Comparison of ENCODE assay signal across 21 cellular contexts in genomic region chr16:48546774-48547173, GRCh38.
DNase-seq lines count a peak whose midpoint lies in the region; ATAC-seq, FAIRE-seq and TF ChIP-seq lines count a peak whose summit lies in the region.
"Had no signal": no experiment of that assay in that cellular context is flagged by ENCODE, and none has a peak within 500 bp of the region (broad histone marks: within the 10 kb centered on the region; RNA-seq: fewer than 3 reads in every experiment).

No MANE protein-coding gene starts in this region.

- peaks cover 5 to 44% of the 10 kb centered on the region in 2 donors for H3K36me3 ChIP-seq in ascending aorta

- peaks cover 36% of the 10 kb centered on the region for H3K36me3 Mint-ChIP-seq in Calu3 (ENCODE audit: insufficient read depth, unreplicated experiment)

- no peak for FAIRE-seq in D721Med (lab: Jason Lieb, UNC)

- H3K4me1 ChIP-seq in ascending aorta = no peaks in the 10 kb centered on the region
- H3K4me1 ChIP-seq: foreskin keratinocyte, upper lobe of right lung had no signal

- H3K4me3 Mint-ChIP-seq in Calu3 (ENCODE audit: low read depth, unreplicated experiment) = no peak overlapping the region
- H3K4me3 Mint-ChIP-seq: activated T-cell treated with anti-CD3 and anti-CD28 coated beads, Interleukin-2, amount 50 U/mL, for 4 hours; CD4-positive, alpha-beta memory T cell; IgD-negative memory B cell; neural crest cell had no signal

- DNase-seq in Calu3 = peak; percentile 49
- DNase-seq in HuH-7 (ENCODE audit: low spot score) = peak; percentile 40
- peak; percentile 64 for DNase-seq in NCI-H748 (lab: John Stamatoyannopoulos, UW; ENCODE audit: unreplicated experiment)
- DNase-seq in left colon = peak; percentile 60 to 65
- no peak for DNase-seq in NK-92 treated with Interleukin-12 subunit alpha and Interleukin-12 subunit beta, amount 100 ng/mL, for 24 hours (lab: John Stamatoyannopoulos, UW)
- DNase-seq in D721Med (ENCODE audit: insufficient read length, low spot score) = no peak
- DNase-seq in ascending aorta (ENCODE audit: low spot score in 2 of 2) = no peak
- no peak for DNase-seq in NCI-H1417 treated with DMSO at 0.1 percent for 48 hours (lab: John Stamatoyannopoulos, UW)
- DNase-seq: activated CD4-positive, CD25-positive, alpha-beta regulatory T cell treated with anti-CD3 and anti-CD28 coated beads, Interleukin-2, amount 50 U/mL, for 72 hours; activated naive CD4-positive, alpha-beta T cell treated with Interleukin-2 at 50 U/mL for 16 hours; activated T-cell treated with anti-CD3 and anti-CD28 coated beads, Interleukin-2, amount 50 U/mL, for 4 hours; amygdala; CD4-positive, alpha-beta memory T cell; erythroblast; foreskin keratinocyte; NCI-H2081 treated with DMSO at 0.1 percent for 48 hours; NCI-H524; SW 1271; upper lobe of right lung had no signal

- intact Hi-C loops in Calu3 (cut with micrococcal nuclease; ENCODE audit: unreplicated experiment) (loop anchor here (2.0 to 10.0 kb wide), 2 partner anchors 76 to 292 kb away; no protein-coding TSS in a partner anchor), left colon (cut with DNase I, micrococcal nuclease) (loop anchor here in 1 of 2 donors (10.0 kb wide), 1 partner anchor 192 kb away; no protein-coding TSS in a partner anchor), ascending aorta (cut with DNase I) (no loop called here)

- no peaks in the 10 kb centered on the region for H3K27me3 Mint-ChIP-seq in Calu3 (ENCODE audit: unreplicated experiment)
- H3K27me3 Mint-ChIP-seq: CD4-positive, alpha-beta memory T cell; IgD-negative memory B cell had no signal

- peaks cover 16% of the 10 kb centered on the region for H3K4me1 Mint-ChIP-seq in Calu3 (ENCODE audit: low read depth, unreplicated experiment)
- H3K4me1 Mint-ChIP-seq: IgD-negative memory B cell, neural crest cell had no signal

- TF ChIP-seq CTCF in Calu3 (IDR thresholded peaks at IDR 0.05; ENCODE audit: unreplicated experiment) = no peak
- no peak for TF ChIP-seq CTCF in D721Med (IDR thresholded peaks at IDR 0.05; ENCODE audit: insufficient read depth, missing control alignments)
- no peak for TF ChIP-seq CTCF in ascending aorta (IDR thresholded peaks at IDR 0.05)

- H3K27ac Mint-ChIP-seq in Calu3 (ENCODE audit: unreplicated experiment) = no peak overlapping the region

- H3K9me3 ChIP-seq in ascending aorta = no peaks in the 10 kb centered on the region
- H3K9me3 ChIP-seq: upper lobe of right lung had no signal

- H3K4me3 ChIP-seq in ascending aorta = no peak overlapping the region
- H3K4me3 ChIP-seq: upper lobe of right lung had no signal

- no peak overlapping the region for H3K27ac ChIP-seq in ascending aorta
- H3K27ac ChIP-seq: foreskin keratinocyte, upper lobe of right lung had no signal

- no peaks in the 10 kb centered on the region for H3K9me3 Mint-ChIP-seq in Calu3 (ENCODE audit: low read depth, unreplicated experiment)
- H3K9me3 Mint-ChIP-seq: activated T-cell treated with anti-CD3 and anti-CD28 coated beads, Interleukin-2, amount 50 U/mL, for 4 hours; CD4-positive, alpha-beta memory T cell; IgD-negative memory B cell; neural crest cell had no signal

- ATAC-seq in left colon = peak; percentile 94
- ATAC-seq: activated T-cell treated with anti-CD3 and anti-CD28 coated beads, Interleukin-2, amount 50 U/mL, for 4 hours; foreskin keratinocyte; upper lobe of right lung had no signal

- H3K27me3 ChIP-seq in ascending aorta = no peaks in the 10 kb centered on the region
- H3K27me3 ChIP-seq: foreskin keratinocyte, upper lobe of right lung had no signal

- CTCF ChIA-PET in Calu3 (lab: Charles Lee) = interaction anchor here (1.1 to 1.4 kb wide), 4 partner anchors 20 to 84 kb away, joined by 3 to 16 read pairs (median 5); no protein-coding TSS in a partner anchor

- no TSS peak for BruUV-seq in Calu3 (replicated peaks; lab: Mats Ljungman, UMichigan)

Comparison
In these comparisons a context has a peak if more than half of its experiments do, and no peak if none do; other contexts are left out.
1. DNase-seq: peak in Calu3 (single experiment), HuH-7 (single experiment), NCI-H748 (single experiment) and left colon (2 of 2); none in NK-92 treated with Interleukin-12 subunit alpha and Interleukin-12 subunit beta, amount 100 ng/mL, for 24 hours (single experiment), D721Med (single experiment), ascending aorta (0 of 2) and NCI-H1417 treated with DMSO at 0.1 percent for 48 hours (single experiment).